9 cellular contexts compared by ENCODE assay signal in the genomic region with DNA sequence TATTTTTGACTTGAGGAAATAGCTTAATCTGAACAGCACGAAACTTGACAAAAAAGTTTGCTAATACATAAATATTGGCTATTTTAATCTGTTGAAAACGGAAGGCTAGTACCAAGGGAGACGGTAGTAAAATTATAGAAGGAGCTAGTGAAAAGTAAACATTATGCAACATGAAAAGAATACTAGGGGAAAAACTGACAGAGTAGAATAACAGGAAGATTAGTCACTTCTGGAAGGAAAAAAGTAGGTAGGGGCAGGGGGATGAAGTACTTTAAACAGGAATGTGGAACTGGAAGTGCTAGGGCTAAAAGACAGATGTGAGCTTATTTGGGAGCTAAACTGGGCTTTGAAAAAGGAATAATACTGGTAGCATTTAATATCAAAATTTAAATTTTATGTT.
DNase-seq lines count a peak whose midpoint lies in the region; ATAC-seq, FAIRE-seq and TF ChIP-seq lines count a peak whose summit lies in the region.
"Had no signal": no experiment of that assay in that cellular context is flagged by ENCODE, and none has a peak within 500 bp of the region (broad histone marks: within the 10 kb centered on the region; RNA-seq: fewer than 3 reads in every experiment).

No MANE protein-coding gene starts in this region.

- TF ChIP-seq CTCF in kidney epithelial cell (IDR thresholded peaks at IDR 0.05; ENCODE audit: insufficient read depth, low read length, poor library complexity, severe bottlenecking): no peak

- DNase-seq in activated naive CD4-positive, alpha-beta T cell treated with anti-CD3 and anti-CD28 coated beads for 36 hours: no peak
- no peak for DNase-seq in activated naive CD4-positive, alpha-beta T cell treated with Interleukin-2 at 50 U/mL for 16 hours
- DNase-seq in amniotic stem cell (lab: John Stamatoyannopoulos, UW): peak; percentile 55
- peak; percentile 54 for DNase-seq in kidney epithelial cell (ENCODE audit: low read depth)
- peak; percentile 40 for DNase-seq in urothelium cell line (ENCODE audit: low spot score)
- DNase-seq in NCI-H2029 (lab: John Stamatoyannopoulos, UW): no peak
- DNase-seq: NCI-H345 had no signal

- no peak overlapping the region for H3K4me3 ChIP-seq in kidney epithelial cell (ENCODE audit: low read depth, low read length)

- CTCF ChIA-PET in activated naive CD4-positive, alpha-beta T cell treated with anti-CD3 and anti-CD28 coated beads for 36 hours (lab: Charles Lee): interaction anchor here (1.2 kb wide), 1 partner anchor 9 kb away, joined by 3 read pairs; no protein-coding TSS in a partner anchor

- H3K27ac Mint-ChIP-seq in activated naive CD4-positive, alpha-beta T cell treated with anti-CD3 and anti-CD28 coated beads for 36 hours: peak overlapping the region; percentile 78

- peaks cover 82% of the 10 kb centered on the region for H3K4me1 Mint-ChIP-seq in activated naive CD4-positive, alpha-beta T cell treated with anti-CD3 and anti-CD28 coated beads for 36 hours (ENCODE audit: low read depth)

- no peak for ATAC-seq in HG03280 (IDR thresholded peaks at IDR 0.05; ENCODE audit: unreplicated experiment)
- ATAC-seq in HG02870 (IDR thresholded peaks at IDR 0.05; ENCODE audit: unreplicated experiment): no peak

- no peaks in the 10 kb centered on the region for H3K36me3 ChIP-seq in kidney epithelial cell (ENCODE audit: control insufficient read depth, insufficient read depth, low read length)

- no peaks in the 10 kb centered on the region for H3K27me3 ChIP-seq in kidney epithelial cell (ENCODE audit: control insufficient read depth, insufficient read depth, low read length)

- H3K9me3 Mint-ChIP-seq in activated naive CD4-positive, alpha-beta T cell treated with anti-CD3 and anti-CD28 coated beads for 36 hours: peaks cover 4% of the 10 kb centered on the region

- no peak for FAIRE-seq in urothelium cell line (lab: Jason Lieb, UNC)

- no peaks in the 10 kb centered on the region for H3K27me3 Mint-ChIP-seq in activated naive CD4-positive, alpha-beta T cell treated with anti-CD3 and anti-CD28 coated beads for 36 hours (ENCODE audit: low read depth)

- peak overlapping the region; percentile 1 for H3K4me3 Mint-ChIP-seq in activated naive CD4-positive, alpha-beta T cell treated with anti-CD3 and anti-CD28 coated beads for 36 hours

- H3K36me3 Mint-ChIP-seq in activated naive CD4-positive, alpha-beta T cell treated with anti-CD3 and anti-CD28 coated beads for 36 hours (ENCODE audit: low read depth): peaks cover 26% of the 10 kb centered on the region

- intact Hi-C loops in activated naive CD4-positive, alpha-beta T cell treated with anti-CD3 and anti-CD28 coated beads for 36 hours (cut with micrococcal nuclease): no loop called here

Comparison
In these comparisons a context has a peak if more than half of its experiments do, and no peak if none do; other contexts are left out.
1. DNase-seq: peak in amniotic stem cell (single experiment), kidney epithelial cell (single experiment) and urothelium cell line (single experiment); none in activated naive CD4-positive, alpha-beta T cell treated with anti-CD3 and anti-CD28 coated beads for 36 hours (single experiment), activated naive CD4-positive, alpha-beta T cell treated with Interleukin-2 at 50 U/mL for 16 hours (single experiment) and NCI-H2029 (single experiment).